In genomic region chr5:139385061-139385889, GRCh38 we compare ENCODE assay signal across 8 cellular contexts. TPM values are rescaled to one million over a fixed set of nuclear protein-coding genes. Genes with fewer than 3 reads are reported as not detected.
A peak's percentile ranks its signal among the peaks of the same experiment; 100 is the strongest.
DNase-seq lines count a peak whose midpoint lies in the region; ATAC-seq, FAIRE-seq and TF ChIP-seq lines count a peak whose summit lies in the region.

No MANE protein-coding gene starts in this region.

- H3K4me3 ChIP-seq in NB4 (ENCODE audit: low read depth, low read length) (peak overlapping the region; percentile 23), mammary epithelial cell (replicated peaks in 1 of 3; ENCODE audit: insufficient read depth in 1 of 3, low read depth in 2 of 3, low read length in 3 of 3) (no peak overlapping the region), pancreas (peak overlapping the region in 1 of 4 donors; percentile 32), smooth muscle cell (no peak overlapping the region)

- no peak for FAIRE-seq in pancreas (lab: Jason Lieb, UNC)

- H3K27ac ChIP-seq in mammary epithelial cell (ENCODE audit: insufficient read depth, low read depth, low read length) (no peak overlapping the region), pancreas (peak overlapping the region; percentile 25 to 76 (median 32)), smooth muscle cell (ENCODE audit: low read depth) (no peak overlapping the region)

- H3F3A ChIP-seq in smooth muscle cell (ENCODE audit: low read depth) = no peaks in the 10 kb centered on the region

- no peaks in the 10 kb centered on the region for H3K36me3 ChIP-seq in mammary epithelial cell (ENCODE audit: insufficient read depth, low read length)
- no peaks in the 10 kb centered on the region for H3K36me3 ChIP-seq in pancreas
- H3K36me3 ChIP-seq in smooth muscle cell (ENCODE audit: low read depth) = no peaks in the 10 kb centered on the region

- H3K27me3 ChIP-seq in mammary epithelial cell (ENCODE audit: insufficient read depth, low read length) (no peaks in the 10 kb centered on the region), pancreas (no peaks in the 10 kb centered on the region), smooth muscle cell (ENCODE audit: low read depth) (no peaks in the 10 kb centered on the region)

- H3K9ac ChIP-seq in mammary epithelial cell (ENCODE audit: insufficient read depth, low read length) (no peak overlapping the region), smooth muscle cell (ENCODE audit: low read depth) (no peak overlapping the region)

- H3K4me1 ChIP-seq in mammary epithelial cell (ENCODE audit: insufficient read depth, low read length) (peaks cover 13% of the 10 kb centered on the region), pancreas (peaks cover 0 to 14% (median 2%) of the 10 kb centered on the region in 3 donors), smooth muscle cell (ENCODE audit: low read depth) (peaks cover 3% of the 10 kb centered on the region)

- peak; percentile 62 for DNase-seq in GM03348 (ENCODE audit: low spot score)
- peak; percentile 78 for DNase-seq in NB4 (ENCODE audit: low read depth)
- DNase-seq in mammary epithelial cell = peak; percentile 35
- peak in 1 of 6 donors; percentile 9 for DNase-seq in pancreas
- no peak for DNase-seq in NCI-H1436 (lab: John Stamatoyannopoulos, UW)
- DNase-seq in smooth muscle cell (lab: John Stamatoyannopoulos, UW; ENCODE audit: unreplicated experiment) = no peak

- TF ChIP-seq POLR2A in NB4 (IDR thresholded peaks at IDR 0.05; ENCODE audit: extremely low read depth, insufficient read length) = no peak

- TF ChIP-seq CTCF in NB4 (IDR thresholded peaks at IDR 0.05; ENCODE audit: low read depth, low read length) (no peak), mammary epithelial cell (conservative IDR thresholded peaks at IDR 0.05 in 1 of 2, IDR thresholded peaks at IDR 0.05 in 1 of 2; ENCODE audit: extremely low read depth in 1 of 2, insufficient read depth in 1 of 2, low read depth in 1 of 2, low read length in 2 of 2) (peak in 1 of 2 donors; percentile 23), pancreas (IDR thresholded peaks at IDR 0.05) (no peak), smooth muscle cell (IDR thresholded peaks at IDR 0.05; ENCODE audit: borderline replicate concordance, insufficient read depth, poor library complexity, severe bottlenecking) (no peak)

- H3K4me2 ChIP-seq in mammary epithelial cell (ENCODE audit: insufficient read depth, low read depth, low read length) (no peak overlapping the region), smooth muscle cell (no peak overlapping the region)

- CTCF ChIA-PET in mammary epithelial cell (lab: Charles Lee; ENCODE audit: low non-redundant PET) = no interaction called here

- no TSS peak for BruUV-seq in mammary epithelial cell (replicated peaks; lab: Mats Ljungman, UMichigan)

- H4K20me1 ChIP-seq in mammary epithelial cell (ENCODE audit: insufficient read depth, low read length) (no peaks in the 10 kb centered on the region), smooth muscle cell (ENCODE audit: low read depth) (no peaks in the 10 kb centered on the region)

- in situ Hi-C loops in mammary epithelial cell (cut with MboI; ENCODE audit: low sequenced_read_pairs in 2 of 2) = no loop called here

- ATAC-seq in pancreas = peak; percentile 27 to 61 (median 50)
- ATAC-seq in GM21737 (IDR thresholded peaks at IDR 0.05; ENCODE audit: unreplicated experiment) = no peak
- ATAC-seq in GM18867 (IDR thresholded peaks at IDR 0.05; ENCODE audit: unreplicated experiment) = no peak

- intact Hi-C loops in mammary epithelial cell (cut with micrococcal nuclease) = loop anchor here (2.0 kb wide), 1 partner anchor 18 kb away; no protein-coding TSS in a partner anchor
- intact Hi-C loops in pancreas (cut with DNase I) = no loop called here

- H2AFZ ChIP-seq in mammary epithelial cell (ENCODE audit: low read depth, low read length) (no peak overlapping the region), smooth muscle cell (ENCODE audit: low read depth) (no peak overlapping the region)

- no peaks in the 10 kb centered on the region for H3K9me3 ChIP-seq in mammary epithelial cell (replicated peaks; ENCODE audit: insufficient read depth, low read length)
- H3K9me3 ChIP-seq in pancreas = no peaks in the 10 kb centered on the region
- no peaks in the 10 kb centered on the region for H3K9me3 ChIP-seq in smooth muscle cell (replicated peaks; ENCODE audit: low read depth)

- dilution Hi-C loops in mammary epithelial cell (cut with HindIII; ENCODE audit: low sequenced_read_pairs) = no loop called here

- H3K79me2 ChIP-seq in mammary epithelial cell (ENCODE audit: insufficient read depth, low read length) (no peaks in the 10 kb centered on the region), smooth muscle cell (ENCODE audit: low read depth) (no peaks in the 10 kb centered on the region)

- 76% methylated on average over 7 of the region's 7 CpGs for WGBS in mammary epithelial cell (ENCODE audit: low coverage, missing lambda C conversion rate)
- WGBS in pancreas, 2 donors = 43 to 55% methylated on average over 7 of the region's 7 CpGs
- 86% methylated on average over 7 of the region's 7 CpGs for WGBS in smooth muscle cell (ENCODE audit: low lambda C conversion rate)

RNA-seq across cellular contexts. Expression of gene SLC23A1, which starts 2.2 kb away (rescaled TPM):
- total RNA-seq in mammary epithelial cell (not detected), pancreas (1 to 10 TPM in 4 of 6 donors, under 1 TPM in 2; 0.49 to 1.6 (median 1.2) TPM), smooth muscle cell (not detected in 2 replicates)
- polyA plus RNA-seq in mammary epithelial cell (not detected), pancreas (1 to 10 TPM; 1.7 to 2.1 TPM), smooth muscle cell (0.22 and 0.35 TPM in 2 replicates)
- polyA minus RNA-seq in mammary epithelial cell = not detected

RNA-seq across cellular contexts. Expression of gene MZB1, which starts 4.4 kb away (rescaled TPM):
- total RNA-seq in mammary epithelial cell (not detected), pancreas (10 to 100 TPM in 1 of 6 donors, under 1 TPM in 3, not detected in 2; 0.28 to 11.6 (median 0.71) TPM), smooth muscle cell (not detected in 2 replicates)
- polyA plus RNA-seq in mammary epithelial cell (not detected), pancreas (under 1 TPM in 1 of 2 donors, not detected in 1; 0.28 TPM), smooth muscle cell (0.19 TPM in 1 of 2 replicates, not detected in the other)
- polyA minus RNA-seq in mammary epithelial cell = not detected

RNA-seq across cellular contexts. Expression of gene PROB1, which starts 9.6 kb away (rescaled TPM):
- total RNA-seq in mammary epithelial cell (under 1 TPM; 0.38 to 0.67 TPM), pancreas (under 1 TPM; 0.19 to 0.38 (median 0.31) TPM), smooth muscle cell (0.90 and 1.2 TPM in 2 replicates)
- polyA plus RNA-seq in mammary epithelial cell (0.03 TPM), pancreas (under 1 TPM; 0.34 to 0.38 TPM), smooth muscle cell (3.8 and 5.7 TPM in 2 replicates)
- polyA minus RNA-seq in mammary epithelial cell = not detected

RNA-seq across cellular contexts. Expression of gene SPATA24, which starts 18.6 kb away (rescaled TPM):
- total RNA-seq in mammary epithelial cell = 1 to 10 TPM; 3.2 to 5.4 TPM
- polyA plus RNA-seq in mammary epithelial cell = 4.1 TPM
- not detected for polyA minus RNA-seq in mammary epithelial cell
- 1 to 10 TPM; 1.8 to 3.5 (median 3.1) TPM for total RNA-seq in pancreas
- 1 to 10 TPM; 4.6 to 9.8 TPM for polyA plus RNA-seq in pancreas
- 2.0 and 4.0 TPM in 2 replicates for total RNA-seq in smooth muscle cell
- 2.2 and 2.6 TPM in 2 replicates for polyA plus RNA-seq in smooth muscle cell

RNA-seq across cellular contexts. Expression of gene PAIP2, which starts 43.6 kb away (rescaled TPM):
- total RNA-seq in mammary epithelial cell (10 to 100 TPM; 38.0 to 43.6 TPM), pancreas (10 to 100 TPM; 18.2 to 33.7 (median 27.3) TPM), smooth muscle cell (96.1 and 98.1 TPM in 2 replicates)
- polyA plus RNA-seq in mammary epithelial cell (37.5 TPM), pancreas (10 to 100 TPM; 23.8 to 57.4 TPM), smooth muscle cell (120 and 123 TPM in 2 replicates)
- polyA minus RNA-seq in mammary epithelial cell = 22.4 TPM

Comparison
In these comparisons a context has a peak if more than half of its experiments do, and no peak if none do; other contexts are left out.
1. DNase-seq: peak in GM03348 (single experiment), NB4 (single experiment) and mammary epithelial cell (single experiment); none in NCI-H1436 (single experiment) and smooth muscle cell (single experiment).
2. H3K27ac ChIP-seq: peak in pancreas (4 of 4); none in mammary epithelial cell (single experiment) and smooth muscle cell (single experiment).
3. ATAC-seq: peak in pancreas (4 of 4); none in GM21737 (single experiment) and GM18867 (single experiment).